Comparison of ENCODE assay signal across 19 cellular contexts in the genomic region with DNA sequence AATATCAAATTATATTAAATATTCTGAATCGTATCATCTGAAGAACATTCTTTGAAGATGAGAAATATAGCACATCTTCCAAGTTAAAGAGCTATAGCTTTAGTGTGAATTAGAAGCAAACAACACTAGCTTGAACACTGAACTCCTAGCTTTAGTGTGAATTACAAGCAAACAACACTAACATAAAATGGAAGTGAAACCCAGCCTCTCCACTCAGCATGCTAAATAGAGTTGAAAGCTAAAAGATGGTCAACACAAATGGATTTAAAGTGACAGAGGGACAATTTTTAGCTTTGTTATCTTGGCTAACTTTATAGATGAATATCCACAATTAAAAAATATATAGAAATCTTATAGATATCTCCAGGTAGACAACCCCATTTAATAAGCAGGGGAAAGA. TPM values are rescaled to one million over a fixed set of nuclear protein-coding genes. Genes with fewer than 3 reads are reported as not detected.
"Had no signal": no experiment of that assay in that cellular context is flagged by ENCODE, and none has a peak within 500 bp of the region (broad histone marks: within the 10 kb centered on the region; RNA-seq: fewer than 3 reads in every experiment).

No MANE protein-coding gene starts in this region.

- H3K27me3 ChIP-seq: SJCRH30 had no signal

- DNase-seq: IMR-90, Kasumi-1, KG1, NCI-H1092, NCI-H1105 treated with DMSO at 0.1 percent for 48 hours, NCI-H1417 treated with DMSO at 0.1 percent for 48 hours, NCI-H146, NCI-H1694 treated with DMSO at 0.1 percent for 48 hours, NCI-H1930, NCI-H2081, NCI-H2107, NCI-H2227 treated with DMSO at 0.1 percent for 48 hours, NCI-H524, NCI-H526 treated with DMSO at 0.1 percent for 48 hours, NCI-H748 treated with DMSO at 0.1 percent for 48 hours, PC-3, SHP77 treated with DMSO at 0.1 percent for 48 hours, SJCRH30 had no signal

- H3K27ac ChIP-seq: SJCRH30 had no signal

- H3K9me3 ChIP-seq: SJCRH30 had no signal

- H3K36me3 ChIP-seq: SJCRH30 had no signal

- FAIRE-seq: HepG2 had no signal

- H3K4me1 ChIP-seq: SJCRH30 had no signal

- H3K4me3 ChIP-seq: SJCRH30 had no signal

RNA-seq across cellular contexts. Expression of gene KIF2B, which starts 4.5 kb away (rescaled TPM):
- polyA plus RNA-seq: HepG2, IMR-90 had no signal
